Comparison of ENCODE assay signal across 18 cellular contexts in genomic region chr17:19285218-19285900, GRCh38. TPM values are rescaled to one million over a fixed set of nuclear protein-coding genes. Genes with fewer than 3 reads are reported as not detected.
DNase-seq lines count a peak whose midpoint lies in the region; ATAC-seq and TF ChIP-seq lines count a peak whose summit lies in the region.
"Had no signal": no experiment of that assay in that cellular context is flagged by ENCODE, and none has a peak within 500 bp of the region (broad histone marks: within the 10 kb centered on the region; RNA-seq: fewer than 3 reads in every experiment).

No MANE protein-coding gene starts in this region.

- H3K27ac Mint-ChIP-seq in GM23338 (no peak overlapping the region; the same call in 1 of the 2 replicates), T-helper 17 cell (peak overlapping the region; percentile 82), nephron progenitor cell (peak overlapping the region; percentile 66)
- H3K27ac Mint-ChIP-seq: HFFc6 had no signal

- H3K9me3 ChIP-seq in T-helper 17 cell (ENCODE audit: control insufficient read depth, low read length, poor library complexity, severe bottlenecking) = no peaks in the 10 kb centered on the region
- H3K9me3 ChIP-seq: SJCRH30 had no signal

- no peak for TF ChIP-seq CTCF in GM23338 (conservative IDR thresholded peaks at IDR 0.05; ENCODE audit: low read depth in 2 of 2)
- TF ChIP-seq CTCF in choroid plexus epithelial cell (conservative IDR thresholded peaks at IDR 0.05; ENCODE audit: low read depth, low read length) = no peak
- no peak for TF ChIP-seq CTCF in nephron progenitor cell (IDR thresholded peaks at IDR 0.05)
- no peak for TF ChIP-seq CTCF in foreskin fibroblast (IDR thresholded peaks at IDR 0.05; ENCODE audit: low read depth, low read length)

- ATAC-seq in GM23338 (peak; percentile 19), T-helper 17 cell (no peak), esophagus mucosa (no peak), GM19467 (IDR thresholded peaks at IDR 0.05; ENCODE audit: unreplicated experiment) (no peak)
- ATAC-seq: PC-3 had no signal

- no peaks in the 10 kb centered on the region for H3K9me2 ChIP-seq in GM23338 (ENCODE audit: insufficient read depth)

- DNase-seq in GM23338 (ENCODE audit: low spot score) (no peak), T-helper 17 cell (no peak), choroid plexus epithelial cell (ENCODE audit: low read depth) (peak; percentile 74), nephron progenitor cell (no peak), foreskin fibroblast (no peak)
- DNase-seq: anterior cingulate cortex; dermis blood vessel endothelial cell; HFFc6; NCI-H1417 treated with DMSO at 0.1 percent for 48 hours; NCI-H82; PC-3; SJCRH30; stimulated activated CD4-positive, alpha-beta T cell treated with anti-CD3 and anti-CD28 coated beads, Interleukin-4, amount 100 ng/mL, for 24 hours; T1000 had no signal

- peaks cover 6% of the 10 kb centered on the region; the same call in 1 of the 2 replicates for H3F3A ChIP-seq in GM23338 (replicated peaks; ENCODE audit: low read depth)

- no peaks in the 10 kb centered on the region; the same call in 1 of the 2 replicates for H4K20me1 ChIP-seq in GM23338 (replicated peaks; ENCODE audit: insufficient read depth)

- peak overlapping the region; percentile 67; the same call in 1 of the 2 replicates for H3K27ac ChIP-seq in GM23338 (ENCODE audit: low read depth)
- H3K27ac ChIP-seq: SJCRH30 had no signal

- no peak overlapping the region for H3K4me2 ChIP-seq in GM23338

- H3K27me3 ChIP-seq in GM23338 (ENCODE audit: insufficient read depth) = no peaks in the 10 kb centered on the region
- H3K27me3 ChIP-seq: SJCRH30 had no signal

- no peak overlapping the region for H3K4me3 Mint-ChIP-seq in GM23338
- H3K4me3 Mint-ChIP-seq in T-helper 17 cell = no peak overlapping the region
- H3K4me3 Mint-ChIP-seq in nephron progenitor cell = no peak overlapping the region
- H3K4me3 Mint-ChIP-seq: HFFc6 had no signal

- H3K4me1 ChIP-seq in GM23338 (ENCODE audit: insufficient read depth) = peaks cover 68% of the 10 kb centered on the region
- H3K4me1 ChIP-seq: SJCRH30 had no signal

- H3K9me3 Mint-ChIP-seq in GM23338 (no peaks in the 10 kb centered on the region), nephron progenitor cell (no peaks in the 10 kb centered on the region)
- H3K9me3 Mint-ChIP-seq: HFFc6 had no signal

- H3K36me3 ChIP-seq in GM23338 (ENCODE audit: insufficient read depth) = no peaks in the 10 kb centered on the region

- H3K27me3 Mint-ChIP-seq in GM23338 (ENCODE audit: insufficient read depth, low read depth, poor library complexity) (no peaks in the 10 kb centered on the region), T-helper 17 cell (peaks cover 5% of the 10 kb centered on the region), nephron progenitor cell (ENCODE audit: low read depth, poor library complexity) (peaks cover 2% of the 10 kb centered on the region)

- H3K36me3 Mint-ChIP-seq in GM23338 (ENCODE audit: low read depth) = peaks cover 29% of the 10 kb centered on the region
- H3K36me3 Mint-ChIP-seq in T-helper 17 cell (ENCODE audit: low read depth) = peaks cover 6% of the 10 kb centered on the region
- H3K36me3 Mint-ChIP-seq in nephron progenitor cell (ENCODE audit: low read depth) = peaks cover 46% of the 10 kb centered on the region

- peaks cover 59% of the 10 kb centered on the region for H3K79me2 ChIP-seq in GM23338 (replicated peaks; ENCODE audit: insufficient read depth)

- H3K4me1 Mint-ChIP-seq in GM23338 (peaks cover 68% of the 10 kb centered on the region), T-helper 17 cell (peaks cover 25% of the 10 kb centered on the region), nephron progenitor cell (peaks cover 86% of the 10 kb centered on the region)

- H2AFZ ChIP-seq in GM23338 = no peak overlapping the region

- H3K4me3 ChIP-seq in GM23338 (no peak overlapping the region), choroid plexus epithelial cell (ENCODE audit: low read depth, low read length) (no peak overlapping the region), foreskin fibroblast (ENCODE audit: low read depth in 1 of 2, low read length in 2 of 2) (no peak overlapping the region)
- H3K4me3 ChIP-seq: lung, SJCRH30, skin epidermis had no signal

TF ChIP-seq in GM23338, 12 proteins besides CTCF, POLR2A, EP300 and RAD21 (continues in another document):
- TF ChIP-seq, protein P1, sequence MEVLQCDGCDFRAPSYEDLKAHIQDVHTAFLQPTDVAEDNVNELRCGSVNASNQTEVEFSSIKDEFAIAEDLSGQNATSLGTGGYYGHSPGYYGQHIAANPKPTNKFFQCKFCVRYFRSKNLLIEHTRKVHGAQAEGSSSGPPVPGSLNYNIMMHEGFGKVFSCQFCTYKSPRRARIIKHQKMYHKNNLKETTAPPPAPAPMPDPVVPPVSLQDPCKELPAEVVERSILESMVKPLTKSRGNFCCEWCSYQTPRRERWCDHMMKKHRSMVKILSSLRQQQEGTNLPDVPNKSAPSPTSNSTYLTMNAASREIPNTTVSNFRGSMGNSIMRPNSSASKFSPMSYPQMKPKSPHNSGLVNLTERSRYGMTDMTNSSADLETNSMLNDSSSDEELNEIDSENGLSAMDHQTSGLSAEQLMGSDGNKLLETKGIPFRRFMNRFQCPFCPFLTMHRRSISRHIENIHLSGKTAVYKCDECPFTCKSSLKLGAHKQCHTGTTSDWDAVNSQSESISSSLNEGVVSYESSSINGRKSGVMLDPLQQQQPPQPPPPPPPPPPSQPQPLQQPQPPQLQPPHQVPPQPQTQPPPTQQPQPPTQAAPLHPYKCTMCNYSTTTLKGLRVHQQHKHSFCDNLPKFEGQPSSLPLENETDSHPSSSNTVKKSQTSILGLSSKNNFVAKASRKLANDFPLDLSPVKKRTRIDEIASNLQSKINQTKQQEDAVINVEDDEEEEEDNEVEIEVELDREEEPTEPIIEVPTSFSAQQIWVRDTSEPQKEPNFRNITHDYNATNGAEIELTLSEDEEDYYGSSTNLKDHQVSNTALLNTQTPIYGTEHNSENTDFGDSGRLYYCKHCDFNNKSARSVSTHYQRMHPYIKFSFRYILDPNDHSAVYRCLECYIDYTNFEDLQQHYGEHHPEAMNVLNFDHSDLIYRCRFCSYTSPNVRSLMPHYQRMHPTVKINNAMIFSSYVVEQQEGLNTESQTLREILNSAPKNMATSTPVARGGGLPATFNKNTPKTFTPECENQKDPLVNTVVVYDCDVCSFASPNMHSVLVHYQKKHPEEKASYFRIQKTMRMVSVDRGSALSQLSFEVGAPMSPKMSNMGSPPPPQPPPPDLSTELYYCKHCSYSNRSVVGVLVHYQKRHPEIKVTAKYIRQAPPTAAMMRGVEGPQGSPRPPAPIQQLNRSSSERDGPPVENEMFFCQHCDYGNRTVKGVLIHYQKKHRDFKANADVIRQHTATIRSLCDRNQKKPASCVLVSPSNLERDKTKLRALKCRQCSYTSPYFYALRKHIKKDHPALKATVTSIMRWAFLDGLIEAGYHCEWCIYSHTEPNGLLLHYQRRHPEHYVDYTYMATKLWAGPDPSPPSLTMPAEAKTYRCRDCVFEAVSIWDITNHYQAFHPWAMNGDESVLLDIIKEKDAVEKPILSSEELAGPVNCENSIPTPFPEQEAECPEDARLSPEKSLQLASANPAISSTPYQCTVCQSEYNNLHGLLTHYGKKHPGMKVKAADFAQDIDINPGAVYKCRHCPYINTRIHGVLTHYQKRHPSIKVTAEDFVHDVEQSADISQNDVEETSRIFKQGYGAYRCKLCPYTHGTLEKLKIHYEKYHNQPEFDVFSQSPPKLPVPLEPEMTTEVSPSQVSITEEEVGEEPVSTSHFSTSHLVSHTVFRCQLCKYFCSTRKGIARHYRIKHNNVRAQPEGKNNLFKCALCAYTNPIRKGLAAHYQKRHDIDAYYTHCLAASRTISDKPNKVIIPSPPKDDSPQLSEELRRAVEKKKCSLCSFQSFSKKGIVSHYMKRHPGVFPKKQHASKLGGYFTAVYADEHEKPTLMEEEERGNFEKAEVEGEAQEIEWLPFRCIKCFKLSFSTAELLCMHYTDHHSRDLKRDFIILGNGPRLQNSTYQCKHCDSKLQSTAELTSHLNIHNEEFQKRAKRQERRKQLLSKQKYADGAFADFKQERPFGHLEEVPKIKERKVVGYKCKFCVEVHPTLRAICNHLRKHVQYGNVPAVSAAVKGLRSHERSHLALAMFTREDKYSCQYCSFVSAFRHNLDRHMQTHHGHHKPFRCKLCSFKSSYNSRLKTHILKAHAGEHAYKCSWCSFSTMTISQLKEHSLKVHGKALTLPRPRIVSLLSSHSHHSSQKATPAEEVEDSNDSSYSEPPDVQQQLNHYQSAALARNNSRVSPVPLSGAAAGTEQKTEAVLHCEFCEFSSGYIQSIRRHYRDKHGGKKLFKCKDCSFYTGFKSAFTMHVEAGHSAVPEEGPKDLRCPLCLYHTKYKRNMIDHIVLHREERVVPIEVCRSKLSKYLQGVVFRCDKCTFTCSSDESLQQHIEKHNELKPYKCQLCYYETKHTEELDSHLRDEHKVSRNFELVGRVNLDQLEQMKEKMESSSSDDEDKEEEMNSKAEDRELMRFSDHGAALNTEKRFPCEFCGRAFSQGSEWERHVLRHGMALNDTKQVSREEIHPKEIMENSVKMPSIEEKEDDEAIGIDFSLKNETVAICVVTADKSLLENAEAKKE (CRISPR knock-in tag; IDR thresholded peaks at IDR 0.05) = no peak
- no peak for TF ChIP-seq POLR2AphosphoS5 (IDR thresholded peaks at IDR 0.05; ENCODE audit: low read depth)
- TF ChIP-seq ZNF114 (CRISPR knock-in tag; IDR thresholded peaks at IDR 0.05) = no peak

RNA-seq across cellular contexts. Expression of gene EPN2, which starts 48.2 kb away (rescaled TPM):
- total RNA-seq in GM23338 (2014; rRNA removed; shearing (Covaris generic)) = 28.7 and 34.0 TPM in 2 replicates
- polyA plus RNA-seq in GM23338 (2016; fragmentation: Nextera tagmentation; extraction: Ambion mirVana) = 149 and 164 TPM in 2 replicates
- total RNA-seq in T-helper 17 cell = 1 to 10 TPM; 6.0 to 7.2 TPM
- 68.3 TPM for total RNA-seq in esophagus mucosa
